Comparison of ENCODE assay signal across 2 cellular contexts in genomic region chr9:4862506-4863250, GRCh38.
TF ChIP-seq lines count a peak whose summit lies in the region.

No MANE protein-coding gene starts in this region.

TF ChIP-seq in HepG2, 621 proteins besides CTCF, POLR2A, EP300 and RAD21 (continued from another document):
- no peak for TF ChIP-seq KLF9 (CRISPR knock-in tag; IDR thresholded peaks at IDR 0.05; ENCODE audit: low read depth)
- no peak for TF ChIP-seq ZNF878 (CRISPR knock-in tag; IDR thresholded peaks at IDR 0.05)
- no peak for TF ChIP-seq SRSF4 (IDR thresholded peaks at IDR 0.05; ENCODE audit: low read depth, low read length, poor library complexity, severe bottlenecking)
- TF ChIP-seq BATF2 (CRISPR knock-in tag; IDR thresholded peaks at IDR 0.05) = no peak

TF ChIP-seq in liver, 16 proteins besides CTCF, POLR2A, EP300 and RAD21 (continued from another document):
- TF ChIP-seq ATF3 (IDR thresholded peaks at IDR 0.05) (no peak), YY1 (IDR thresholded peaks at IDR 0.05) (no peak), ZBTB33 (IDR thresholded peaks at IDR 0.05) (no peak)
TF ChIP-seq in liver: peak in this region for 1.
